In the genomic region with DNA sequence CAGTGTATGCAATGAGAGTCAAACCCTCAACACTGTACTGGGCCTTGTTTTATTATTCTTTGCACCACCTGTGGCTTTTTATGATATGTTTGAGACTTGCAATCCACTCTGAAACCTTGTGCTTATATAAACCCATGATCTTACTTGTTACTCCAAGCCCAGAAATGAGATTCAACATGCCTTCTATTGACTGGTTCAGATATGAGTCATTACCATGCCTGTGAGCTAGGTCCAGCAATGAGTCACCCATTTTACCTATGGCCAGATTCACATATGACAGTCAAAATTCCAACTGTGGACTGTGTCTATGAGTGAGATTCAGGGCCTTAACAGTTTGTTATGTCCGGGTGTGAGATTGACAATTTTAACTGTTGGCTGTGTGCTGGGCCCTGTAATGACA, we compare ENCODE assay signal across 17 cellular contexts.
"Had no signal": no experiment of that assay in that cellular context is flagged by ENCODE, and none has a peak within 500 bp of the region (broad histone marks: within the 10 kb centered on the region; RNA-seq: fewer than 3 reads in every experiment).

No MANE protein-coding gene starts in this region.

- H3K36me3 ChIP-seq: brain microvascular endothelial cell, right lobe of liver, spleen, upper lobe of left lung had no signal

- H3K4me3 ChIP-seq: lung, psoas muscle, right lobe of liver, spleen, upper lobe of left lung had no signal

- ATAC-seq: activated T-helper 17 cell treated with anti-CD3 and anti-CD28 coated beads, Interleukin-2, amount 50 U/mL, for 72 hours; psoas muscle had no signal

- H3K4me3 Mint-ChIP-seq: activated T-helper 17 cell treated with anti-CD3 and anti-CD28 coated beads, Interleukin-2, amount 50 U/mL, for 72 hours; dendritic cell treated with granulocyte-macrophage colony-stimulating factor and Interleukin-4, amounts not matched to agents 40 ng/mL and 50 ng/mL, for 4 days; stimulated activated naive CD8-positive, alpha-beta T cell treated with anti-CD3 and anti-CD28 coated beads, Interleukin-15, Interleukin-2, amounts not matched to agents 100 ng/mL and 50 ng/mL, for 24 hours had no signal

- H3K27ac Mint-ChIP-seq: activated T-helper 17 cell treated with anti-CD3 and anti-CD28 coated beads, Interleukin-2, amount 50 U/mL, for 72 hours; dendritic cell treated with granulocyte-macrophage colony-stimulating factor and Interleukin-4, amounts not matched to agents 40 ng/mL and 50 ng/mL, for 4 days; stimulated activated naive CD8-positive, alpha-beta T cell treated with anti-CD3 and anti-CD28 coated beads, Interleukin-15, Interleukin-2, amounts not matched to agents 100 ng/mL and 50 ng/mL, for 24 hours had no signal

- H3K9me3 ChIP-seq: psoas muscle, right lobe of liver had no signal

- H3K27ac ChIP-seq: brain microvascular endothelial cell, psoas muscle, right lobe of liver, spleen, upper lobe of left lung had no signal

- H3K27me3 ChIP-seq: brain microvascular endothelial cell, right lobe of liver, spleen, upper lobe of left lung had no signal

- H3K4me1 ChIP-seq: psoas muscle, right lobe of liver, spleen, upper lobe of left lung had no signal

- DNase-seq: activated CD4-positive, CD25-positive, alpha-beta regulatory T cell treated with anti-CD3 and anti-CD28 coated beads, Interleukin-2, amount 50 U/mL, for 72 hours; activated naive CD4-positive, alpha-beta T cell treated with Interleukin-2 at 50 U/mL for 16 hours; activated T-cell treated with anti-CD3 and anti-CD28 coated beads for 4 hours; anterior cingulate cortex; brain microvascular endothelial cell; cerebellar nuclear complex; glutamatergic neuron; midbrain; psoas muscle; right lobe of liver; spleen; T-helper 9 cell; upper lobe of left lung had no signal

- H3K4me1 Mint-ChIP-seq: activated T-helper 17 cell treated with anti-CD3 and anti-CD28 coated beads, Interleukin-2, amount 50 U/mL, for 72 hours had no signal

- H3K27me3 Mint-ChIP-seq: activated T-helper 17 cell treated with anti-CD3 and anti-CD28 coated beads, Interleukin-2, amount 50 U/mL, for 72 hours; dendritic cell treated with granulocyte-macrophage colony-stimulating factor and Interleukin-4, amounts not matched to agents 40 ng/mL and 50 ng/mL, for 4 days; stimulated activated naive CD8-positive, alpha-beta T cell treated with anti-CD3 and anti-CD28 coated beads, Interleukin-15, Interleukin-2, amounts not matched to agents 100 ng/mL and 50 ng/mL, for 24 hours had no signal
